ENCODE assay signal across 8 cellular contexts in genomic region chr1:164617607-164618564, GRCh38. TPM values are rescaled to one million over a fixed set of nuclear protein-coding genes. Genes with fewer than 3 reads are reported as not detected.
DNase-seq lines count a peak whose midpoint lies in the region; ATAC-seq, FAIRE-seq and TF ChIP-seq lines count a peak whose summit lies in the region.

No MANE protein-coding gene starts in this region.

- FAIRE-seq in TTC549 (lab: Jason Lieb, UNC): peak; percentile 62

- no peaks in the 10 kb centered on the region for H3K36me3 Mint-ChIP-seq in effector memory CD8-positive, alpha-beta T cell (ENCODE audit: insufficient read depth)

- no peak overlapping the region for H2AFZ ChIP-seq in Karpas-422 (ENCODE audit: low read length)

- H3K4me3 ChIP-seq in AG10803 (ENCODE audit: low read length) (no peak overlapping the region), Karpas-422 (ENCODE audit: low read length) (no peak overlapping the region)

- DNase-seq in AG10803 (ENCODE audit: low read depth) (no peak), Karpas-422 (peak; percentile 74), left lobe of liver (ENCODE audit: low spot score) (no peak), HuH-7 (ENCODE audit: low spot score) (no peak), GDM1 (lab: John Stamatoyannopoulos, UW) (no peak)
- DNase-seq in effector memory CD8-positive, alpha-beta T cell: no peak

- TF ChIP-seq CTCF in AG10803 (conservative IDR thresholded peaks at IDR 0.05; ENCODE audit: low read length): peak; percentile 58

- H3K9ac ChIP-seq in Karpas-422 (ENCODE audit: low read length): no peak overlapping the region

- H3K4me2 ChIP-seq in Karpas-422 (ENCODE audit: low read depth, low read length, poor library complexity, severe bottlenecking): no peak overlapping the region

- H3K36me3 ChIP-seq in Karpas-422 (ENCODE audit: insufficient read depth, low read length): no peaks in the 10 kb centered on the region

- H3K27ac Mint-ChIP-seq in effector memory CD8-positive, alpha-beta T cell: no peak overlapping the region

- no peaks in the 10 kb centered on the region for H3K4me1 ChIP-seq in Karpas-422 (ENCODE audit: low read length)

- peaks cover 8% of the 10 kb centered on the region in 2 donors for H3K9me3 Mint-ChIP-seq in effector memory CD8-positive, alpha-beta T cell

- no peak overlapping the region for H3K4me3 Mint-ChIP-seq in effector memory CD8-positive, alpha-beta T cell

- peaks cover 0 to 6% of the 10 kb centered on the region in 2 donors for H3K27me3 Mint-ChIP-seq in effector memory CD8-positive, alpha-beta T cell

- H4K20me1 ChIP-seq in Karpas-422 (ENCODE audit: insufficient read depth, low read depth, low read length): no peaks in the 10 kb centered on the region

- no peaks in the 10 kb centered on the region for H3K4me1 Mint-ChIP-seq in effector memory CD8-positive, alpha-beta T cell (ENCODE audit: low read depth in 2 of 2)

- H3K79me2 ChIP-seq in Karpas-422 (ENCODE audit: low read length): no peaks in the 10 kb centered on the region

- ATAC-seq in left lobe of liver (peak; percentile 68), HG03097 (IDR thresholded peaks at IDR 0.05; ENCODE audit: low FRiP score, unreplicated experiment) (no peak)
- ATAC-seq in effector memory CD8-positive, alpha-beta T cell (replicated peaks): no peak

- H3K9me2 ChIP-seq in Karpas-422 (replicated peaks; ENCODE audit: insufficient read depth, low read length): no peaks in the 10 kb centered on the region

- H3K27me3 ChIP-seq in Karpas-422 (ENCODE audit: low read length): no peaks in the 10 kb centered on the region

- H3K9me3 ChIP-seq in Karpas-422 (ENCODE audit: low read length): no peaks in the 10 kb centered on the region

- no peak overlapping the region for H3K27ac ChIP-seq in Karpas-422 (ENCODE audit: low read length)

RNA-seq across cellular contexts. Expression of gene PBX1, which starts 58.9 kb away (rescaled TPM):
- 0.41 and 0.51 TPM in 2 replicates for total RNA-seq in Karpas-422 (2014; rRNA removed; shearing (Covaris generic); ENCODE audit: low replicate concordance)
- 9.5 TPM for total RNA-seq in left lobe of liver
